ENCODE assay signal across 8 cellular contexts in the genomic region with DNA sequence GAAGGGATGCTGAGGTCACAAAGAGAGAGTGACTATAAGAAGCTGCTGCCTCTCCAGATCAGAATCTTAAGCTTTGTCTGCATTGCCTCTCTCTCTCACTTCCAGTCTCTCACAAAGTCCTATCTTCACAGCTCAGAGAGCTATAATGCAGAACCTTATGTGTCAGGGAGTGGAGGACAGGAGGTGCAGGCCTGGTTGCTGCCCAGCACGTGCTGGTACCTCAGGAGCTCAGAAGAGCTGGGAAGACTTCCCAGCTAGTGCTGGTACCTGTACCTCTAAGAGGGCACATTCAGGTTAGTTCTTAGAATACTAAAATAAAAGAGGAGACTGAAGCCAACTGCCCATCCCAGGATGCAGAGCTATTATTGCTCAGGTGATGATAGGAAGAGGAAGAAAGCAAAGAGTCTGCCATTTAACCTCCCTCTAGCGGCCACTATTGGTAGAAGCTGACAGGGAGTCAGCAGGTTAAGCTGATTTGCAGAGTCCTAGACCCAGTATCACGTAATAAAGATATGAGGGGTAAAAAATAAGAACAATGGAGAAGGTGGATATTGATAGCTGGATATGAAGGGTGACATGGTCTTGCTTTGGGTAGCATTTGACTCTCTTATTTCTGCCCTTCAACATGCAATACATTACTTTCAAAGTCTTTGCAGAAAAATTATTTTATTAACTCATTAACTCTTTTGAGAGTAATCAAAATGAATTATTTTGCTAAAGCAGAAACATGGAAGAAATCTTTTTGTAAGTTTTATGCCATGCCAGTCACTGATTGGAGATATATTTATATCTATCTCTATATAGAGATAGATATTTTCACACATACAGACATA.
A peak's percentile ranks its signal among the peaks of the same experiment; 100 is the strongest.
DNase-seq lines count a peak whose midpoint lies in the region; ATAC-seq and TF ChIP-seq lines count a peak whose summit lies in the region.

No MANE protein-coding gene starts in this region.

- CTCF ChIA-PET in RWPE1 (lab: Yijun Ruan, JAX) = interaction anchor here (0.5 to 2.0 kb wide), 21 partner anchors 11 to 1946 kb away, joined by 3 to 12 read pairs (median 3); no protein-coding TSS in a partner anchor

- POLR2A ChIA-PET in RWPE1 (lab: Yijun Ruan, JAX; ENCODE audit: low non-redundant PET) = no interaction called here

- DNase-seq in DMS 273 treated with DMSO at 0.1 percent for 48 hours (lab: John Stamatoyannopoulos, UW) (peak; percentile 11), HK-2 (ENCODE audit: unreplicated experiment) (peak; percentile 27), RWPE1 (ENCODE audit: low spot score) (peak; percentile 64), left ventricle myocardium superior (no peak)
- peak; percentile 26 for DNase-seq in activated effector memory CD4-positive, alpha-beta T cell treated with Interleukin-2 at 50 U/mL for 16 hours
- peak; percentile 35 for DNase-seq in stimulated activated CD4-positive, alpha-beta T cell treated with anti-CD3 and anti-CD28 coated beads, Interleukin-2, amount 100 ng/mL, for 4 hours (ENCODE audit: low read depth)

- H3K27ac ChIP-seq in RWPE1 = no peak overlapping the region

- TF ChIP-seq CTCF in RWPE1 (conservative IDR thresholded peaks at IDR 0.05; ENCODE audit: low read depth) = peak; percentile 74

- intact Hi-C loops in left ventricle myocardium superior (cut with micrococcal nuclease) = loop anchor here (5.0 kb wide), 1 partner anchor 51 kb away; no protein-coding TSS in a partner anchor

- peak; percentile 74 for ATAC-seq in GM19463 (IDR thresholded peaks at IDR 0.05; ENCODE audit: unreplicated experiment)
- peak; percentile 29 for ATAC-seq in left ventricle myocardium superior
- no peak for ATAC-seq in HG02970 (IDR thresholded peaks at IDR 0.05; ENCODE audit: low FRiP score, unreplicated experiment)
